2 cellular contexts compared by ENCODE assay signal in genomic region chr16:88779406-88780099, GRCh38.
A peak's percentile ranks its signal among the peaks of the same experiment; 100 is the strongest.
TF ChIP-seq lines count a peak whose summit lies in the region.

No MANE protein-coding gene starts in this region.

TF ChIP-seq in HepG2, 621 proteins besides CTCF, POLR2A, EP300 and RAD21:
- TF ChIP-seq SOX13 (IDR thresholded peaks at IDR 0.05) = no peak
- TF ChIP-seq SOX13 (CRISPR knock-in tag; conservative IDR thresholded peaks at IDR 0.05 in 1 of 2, IDR thresholded peaks at IDR 0.05 in 1 of 2) = no peak
- no peak for TF ChIP-seq ZNF879 (CRISPR knock-in tag; IDR thresholded peaks at IDR 0.05)
- 0 out of 2 replicates have a peak, but pooled peaks have one; percentile 34 for TF ChIP-seq NFE2L1 (CRISPR knock-in tag; IDR thresholded peaks at IDR 0.05; ENCODE audit: borderline replicate concordance)
- TF ChIP-seq ZBTB38 (CRISPR knock-in tag; IDR thresholded peaks at IDR 0.05) = 0 out of 2 replicates have a peak, but pooled peaks have one; percentile 13
TF ChIP-seq in HepG2: peak in this region for 2.

TF ChIP-seq in GM12878, 131 proteins besides CTCF, POLR2A, EP300 and RAD21:
- TF ChIP-seq ZNF207 (IDR thresholded peaks at IDR 0.05; ENCODE audit: borderline replicate concordance) (no peak), FOXK2 (IDR thresholded peaks at IDR 0.05) (no peak), BCL11A (IDR thresholded peaks at IDR 0.05; ENCODE audit: low read depth, low read length) (no peak), JUNB (IDR thresholded peaks at IDR 0.05) (no peak), ZZZ3 (IDR thresholded peaks at IDR 0.05; ENCODE audit: control insufficient read depth, insufficient read length, low read depth) (no peak), ETV6 (conservative IDR thresholded peaks at IDR 0.05 in 1 of 2, IDR thresholded peaks at IDR 0.05 in 1 of 2; ENCODE audit: borderline replicate concordance in 1 of 2, low read depth in 1 of 2) (no peak), LARP7 (IDR thresholded peaks at IDR 0.05) (no peak)
- TF ChIP-seq, protein P1, sequence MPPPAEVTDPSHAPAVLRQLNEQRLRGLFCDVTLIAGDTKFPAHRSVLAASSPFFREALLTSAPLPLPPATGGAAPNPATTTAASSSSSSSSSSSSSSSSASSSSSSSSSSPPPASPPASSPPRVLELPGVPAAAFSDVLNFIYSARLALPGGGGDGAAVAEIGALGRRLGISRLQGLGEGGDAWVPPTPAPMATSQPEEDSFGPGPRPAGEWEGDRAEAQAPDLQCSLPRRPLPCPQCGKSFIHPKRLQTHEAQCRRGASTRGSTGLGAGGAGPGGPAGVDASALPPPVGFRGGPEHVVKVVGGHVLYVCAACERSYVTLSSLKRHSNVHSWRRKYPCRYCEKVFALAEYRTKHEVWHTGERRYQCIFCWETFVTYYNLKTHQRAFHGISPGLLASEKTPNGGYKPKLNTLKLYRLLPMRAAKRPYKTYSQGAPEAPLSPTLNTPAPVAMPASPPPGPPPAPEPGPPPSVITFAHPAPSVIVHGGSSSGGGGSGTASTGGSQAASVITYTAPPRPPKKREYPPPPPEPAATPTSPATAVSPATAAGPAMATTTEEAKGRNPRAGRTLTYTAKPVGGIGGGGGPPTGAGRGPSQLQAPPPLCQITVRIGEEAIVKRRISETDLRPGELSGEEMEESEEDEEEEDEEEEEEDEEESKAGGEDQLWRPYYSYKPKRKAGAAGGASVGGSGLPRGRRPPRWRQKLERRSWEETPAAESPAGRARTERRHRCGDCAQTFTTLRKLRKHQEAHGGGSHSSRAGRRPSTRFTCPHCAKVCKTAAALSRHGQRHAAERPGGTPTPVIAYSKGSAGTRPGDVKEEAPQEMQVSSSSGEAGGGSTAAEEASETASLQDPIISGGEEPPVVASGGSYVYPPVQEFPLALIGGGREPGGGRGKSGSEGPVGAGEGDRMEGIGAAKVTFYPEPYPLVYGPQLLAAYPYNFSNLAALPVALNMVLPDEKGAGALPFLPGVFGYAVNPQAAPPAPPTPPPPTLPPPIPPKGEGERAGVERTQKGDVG (CRISPR knock-in tag; IDR thresholded peaks at IDR 0.05) = no peak
